In genomic region chr3:55488398-55489055, GRCh38 we compare ENCODE assay signal across 9 cellular contexts. TPM values are rescaled to one million over a fixed set of nuclear protein-coding genes. Genes with fewer than 3 reads are reported as not detected.
DNase-seq lines count a peak whose midpoint lies in the region; FAIRE-seq and TF ChIP-seq lines count a peak whose summit lies in the region.
"Had no signal": no experiment of that assay in that cellular context is flagged by ENCODE, and none has a peak within 500 bp of the region (broad histone marks: within the 10 kb centered on the region; RNA-seq: fewer than 3 reads in every experiment).

No MANE protein-coding gene starts in this region.

- H3K4me1 ChIP-seq in spleen: peaks cover 8 to 64% (median 27%) of the 10 kb centered on the region in 6 donors

- no peak for TF ChIP-seq POLR2A in spleen (IDR thresholded peaks at IDR 0.05)

- DNase-seq in DMS53 (lab: John Stamatoyannopoulos, UW): peak; percentile 11
- no peak for DNase-seq in DMS53 treated with DMSO at 0.1 percent for 48 hours (lab: John Stamatoyannopoulos, UW; ENCODE audit: unreplicated experiment)
- DNase-seq in NAMALWA (ENCODE audit: low spot score): peak; percentile 64
- peak; percentile 42 for DNase-seq in bronchial epithelial cell (ENCODE audit: low read depth)
- peak; percentile 73 for DNase-seq in inferior parietal cortex (ENCODE audit: extremely low spot score)
- no peak for DNase-seq in spleen
- DNase-seq in GM19240 (ENCODE audit: insufficient read length, low spot score): no peak
- DNase-seq in NCI-H2081 (lab: John Stamatoyannopoulos, UW): no peak

- no peak for TF ChIP-seq CTCF in bronchial epithelial cell (IDR thresholded peaks at IDR 0.05; ENCODE audit: insufficient read depth, low read length, severe bottlenecking)
- TF ChIP-seq CTCF in spleen (IDR thresholded peaks at IDR 0.05 in 8 of 11, conservative IDR thresholded peaks at IDR 0.05 in 3 of 11): no peak

- H3K9me3 ChIP-seq in spleen: no peaks in the 10 kb centered on the region

- H3K36me3 ChIP-seq in bronchial epithelial cell (ENCODE audit: control insufficient read depth, insufficient read depth, low read length): no peaks in the 10 kb centered on the region
- H3K36me3 ChIP-seq in spleen: no peaks in the 10 kb centered on the region

- FAIRE-seq in bronchial epithelial cell (lab: Jason Lieb, UNC): no peak
- FAIRE-seq: A204.1 had no signal

- H3K27ac ChIP-seq in spleen: peak overlapping the region in 7 of 8 donors; percentile 71 to 82 (median 78)

- H3K27me3 ChIP-seq in bronchial epithelial cell (ENCODE audit: control insufficient read depth, insufficient read depth, low read length) (no peaks in the 10 kb centered on the region), spleen (replicated peaks in 1 of 7) (peaks cover 0 to 90% (median 46%) of the 10 kb centered on the region in 7 donors)

- 1 to 3% (median 2%) methylated on average over 30 of the region's 30 CpGs for WGBS in spleen, 5 donors

- H3K4me3 ChIP-seq in bronchial epithelial cell (ENCODE audit: low read depth, low read length): peak overlapping the region; percentile 49
- peak overlapping the region; percentile 43 to 81 (median 57) for H3K4me3 ChIP-seq in spleen

- intact Hi-C loops in spleen (cut with DNase I; ENCODE audit: low total_unique reads): loop anchor here (5.0 to 10.0 kb wide), 3 partner anchors 236 to 554 kb away; no protein-coding TSS in a partner anchor

RNA-seq across cellular contexts. Expression of gene WNT5A, which starts 1.4 kb away (rescaled TPM):
- total RNA-seq in bronchial epithelial cell: 3.9 and 11.6 TPM in 2 replicates
- 10 to 100 TPM in 5 of 7 donors, 1 to 10 TPM in 2; 9.8 to 26.7 (median 15.6) TPM for total RNA-seq in spleen
- polyA plus RNA-seq in spleen: 1 to 10 TPM; 1.1 to 1.7 (median 1.5) TPM

Comparison
In these comparisons a context has a peak if more than half of its experiments do, and no peak if none do; other contexts are left out.
1. DNase-seq: peak in DMS53 (single experiment), NAMALWA (single experiment), bronchial epithelial cell (single experiment) and inferior parietal cortex (single experiment); none in DMS53 treated with DMSO at 0.1 percent for 48 hours (single experiment), spleen (single experiment), GM19240 (single experiment) and NCI-H2081 (0 of 2).